Comparison of ENCODE assay signal across 8 cellular contexts in the genomic region with DNA sequence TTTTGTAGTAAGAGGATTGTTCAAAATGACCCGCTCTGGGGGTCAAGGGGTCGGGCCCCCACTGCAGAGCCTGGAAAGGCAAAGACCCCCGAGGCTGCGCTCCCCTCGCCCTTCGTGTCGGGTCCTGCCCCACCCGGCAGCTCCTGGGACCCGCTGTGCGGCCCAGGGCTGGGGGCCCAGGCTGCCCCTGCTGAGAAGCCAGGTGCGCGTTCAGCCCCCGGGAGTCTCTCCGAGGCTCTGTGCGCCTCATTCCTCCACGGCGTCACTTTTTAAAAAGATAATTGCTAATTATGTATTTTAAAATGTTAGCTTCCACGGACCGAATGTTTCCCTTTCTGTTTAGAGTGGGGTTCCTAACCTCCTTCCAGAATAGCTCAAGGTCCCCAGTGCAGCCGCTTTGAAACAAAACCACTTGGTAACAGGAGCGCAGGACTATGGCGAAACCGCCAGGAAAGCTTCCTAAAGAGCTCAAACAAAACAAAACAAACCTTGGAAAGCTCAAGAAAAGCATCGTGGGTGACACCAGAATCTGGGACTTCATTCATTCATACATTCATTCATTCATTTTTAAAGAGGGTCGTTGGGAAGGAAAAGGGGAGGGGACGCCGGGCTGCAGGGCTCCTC. TPM values are rescaled to one million over a fixed set of nuclear protein-coding genes. Genes with fewer than 3 reads are reported as not detected.
DNase-seq lines count a peak whose midpoint lies in the region; ATAC-seq and TF ChIP-seq lines count a peak whose summit lies in the region.

No MANE protein-coding gene starts in this region.

- peak overlapping the region; percentile 94 for H3K4me3 Mint-ChIP-seq in CD4-positive, alpha-beta T cell
- H3K4me3 Mint-ChIP-seq in activated CD4-positive, alpha-beta memory T cell treated with anti-CD3 and anti-CD28 coated beads for 36 hours, result peak overlapping the region; percentile 85
- peak overlapping the region; percentile 96 for H3K4me3 Mint-ChIP-seq in glutamatergic neuron (ENCODE audit: unreplicated experiment)

- TF ChIP-seq POLR2A in gastrocnemius medialis (IDR thresholded peaks at IDR 0.05), result no peak

- no peaks in the 10 kb centered on the region for H3K9me3 Mint-ChIP-seq in CD4-positive, alpha-beta T cell
- peaks cover 6% of the 10 kb centered on the region for H3K9me3 Mint-ChIP-seq in activated CD4-positive, alpha-beta memory T cell treated with anti-CD3 and anti-CD28 coated beads for 36 hours
- peaks cover 18% of the 10 kb centered on the region for H3K9me3 Mint-ChIP-seq in glutamatergic neuron (ENCODE audit: unreplicated experiment)

- in situ Hi-C loops in gastrocnemius medialis (cut with MboI; ENCODE audit: low sequenced_read_pairs in 4 of 4), result no loop called here

- peaks cover 16% of the 10 kb centered on the region for H3K36me3 Mint-ChIP-seq in CD4-positive, alpha-beta T cell (ENCODE audit: low read depth)
- peaks cover 3% of the 10 kb centered on the region for H3K36me3 Mint-ChIP-seq in activated CD4-positive, alpha-beta memory T cell treated with anti-CD3 and anti-CD28 coated beads for 36 hours
- H3K36me3 Mint-ChIP-seq in glutamatergic neuron (ENCODE audit: unreplicated experiment), result no peaks in the 10 kb centered on the region

- ATAC-seq in CD4-positive, alpha-beta T cell (ENCODE audit: poor library complexity), result no peak
- ATAC-seq in gastrocnemius medialis, result no peak

- TF ChIP-seq CTCF in CD4-positive, alpha-beta T cell (IDR thresholded peaks at IDR 0.05), result no peak
- no peak for TF ChIP-seq CTCF in glutamatergic neuron (IDR thresholded peaks at IDR 0.05; ENCODE audit: partially characterized antibody, unreplicated experiment)
- no peak for TF ChIP-seq CTCF in gastrocnemius medialis (IDR thresholded peaks at IDR 0.05 in 4 of 5, conservative IDR thresholded peaks at IDR 0.05 in 1 of 5)

- H3K27me3 Mint-ChIP-seq in CD4-positive, alpha-beta T cell, result peaks cover 5% of the 10 kb centered on the region
- H3K27me3 Mint-ChIP-seq in activated CD4-positive, alpha-beta memory T cell treated with anti-CD3 and anti-CD28 coated beads for 36 hours, result peaks cover 2% of the 10 kb centered on the region
- peaks cover 15% of the 10 kb centered on the region for H3K27me3 Mint-ChIP-seq in glutamatergic neuron (ENCODE audit: unreplicated experiment)

- H3K4me1 Mint-ChIP-seq in CD4-positive, alpha-beta T cell (ENCODE audit: low read depth), result peaks cover 63% of the 10 kb centered on the region
- peaks cover 47% of the 10 kb centered on the region for H3K4me1 Mint-ChIP-seq in activated CD4-positive, alpha-beta memory T cell treated with anti-CD3 and anti-CD28 coated beads for 36 hours (ENCODE audit: low read depth)
- H3K4me1 Mint-ChIP-seq in glutamatergic neuron (ENCODE audit: low read depth, unreplicated experiment), result peaks cover 8% of the 10 kb centered on the region

- peak overlapping the region; percentile 45 for H3K27ac ChIP-seq in CD4-positive, alpha-beta T cell (ENCODE audit: low read depth, low read length)
- peak overlapping the region in 2 of 4 donors; percentile 9 to 33 for H3K27ac ChIP-seq in gastrocnemius medialis

- POLR2A ChIA-PET in CD4-positive, alpha-beta T cell (lab: Charles Lee), result interaction anchor here (0.7 to 2.7 kb wide), 9 partner anchors 16 to 284 kb away, joined by 4 to 18 read pairs (median 5); partner anchors contain the start of genes CUL1, EZH2, PDIA4 and ZNF398
- POLR2A ChIA-PET in activated CD4-positive, alpha-beta memory T cell treated with anti-CD3 and anti-CD28 coated beads for 36 hours (lab: Charles Lee), result interaction anchor here (0.8 to 1.0 kb wide), 2 partner anchors 23 to 43 kb away, joined by 3 to 4 read pairs; no protein-coding TSS in a partner anchor

- CTCF ChIA-PET in CD4-positive, alpha-beta T cell (lab: Charles Lee), result interaction anchor here (0.8 to 2.5 kb wide), 4 partner anchors 16 to 164 kb away, joined by 4 to 11 read pairs (median 5); partner anchors contain the start of gene ZNF398
- CTCF ChIA-PET in activated CD4-positive, alpha-beta memory T cell treated with anti-CD3 and anti-CD28 coated beads for 36 hours (lab: Charles Lee), result interaction anchor here (0.8 to 1.8 kb wide), 6 partner anchors 16 to 407 kb away, joined by 3 to 10 read pairs (median 4); partner anchors contain the start of gene ZNF398

- H3K36me3 ChIP-seq in gastrocnemius medialis, result no peaks in the 10 kb centered on the region

- DNase-seq in CD4-positive, alpha-beta T cell, result no peak
- peak; percentile 40 for DNase-seq in HT1080 (ENCODE audit: low read depth)
- DNase-seq in activated CD4-positive, alpha-beta memory T cell treated with anti-CD3 and anti-CD28 coated beads for 36 hours, result no peak
- DNase-seq in glutamatergic neuron, result peak; percentile 33
- no peak for DNase-seq in gastrocnemius medialis
- no peak for DNase-seq in GF-D8 (lab: John Stamatoyannopoulos, UW)
- DNase-seq in NCI-H1048 (lab: John Stamatoyannopoulos, UW), result no peak
- no peak for DNase-seq in activated CD4-positive, CD25-positive, alpha-beta regulatory T cell (lab: John Stamatoyannopoulos, UW)

- H3K4me3 ChIP-seq in gastrocnemius medialis, result peak overlapping the region; percentile 57 to 70 (median 58)

- intact Hi-C loops in CD4-positive, alpha-beta T cell (cut with DNase I, micrococcal nuclease), result loop anchor here (1.0 to 10.0 kb wide), 5 partner anchors 18 to 442 kb away; partner anchors contain the start of genes CUL1 (in 1 of the 2) and PDIA4 (in 1 of the 2)
- intact Hi-C loops in activated CD4-positive, alpha-beta memory T cell treated with anti-CD3 and anti-CD28 coated beads for 36 hours (cut with micrococcal nuclease), result loop anchor here (1.0 to 10.0 kb wide), 8 partner anchors 24 to 475 kb away; partner anchors contain the start of genes CUL1, EZH2 and PDIA4
- intact Hi-C loops in gastrocnemius medialis (cut with DNase I; ENCODE audit: low total_unique reads), result no loop called here

- no peaks in the 10 kb centered on the region for H3K27me3 ChIP-seq in CD4-positive, alpha-beta T cell (ENCODE audit: control insufficient read depth, insufficient read depth, low read length)
- H3K27me3 ChIP-seq in gastrocnemius medialis, result no peaks in the 10 kb centered on the region

- peaks cover 16 to 31% of the 10 kb centered on the region in 2 donors for H3K4me1 ChIP-seq in gastrocnemius medialis

- no peaks in the 10 kb centered on the region for H3K9me3 ChIP-seq in CD4-positive, alpha-beta T cell (ENCODE audit: control insufficient read depth, low read length)
- H3K9me3 ChIP-seq in gastrocnemius medialis, result no peaks in the 10 kb centered on the region

- H3K27ac Mint-ChIP-seq in CD4-positive, alpha-beta T cell, result peak overlapping the region; percentile 95
- peak overlapping the region; percentile 71 for H3K27ac Mint-ChIP-seq in activated CD4-positive, alpha-beta memory T cell treated with anti-CD3 and anti-CD28 coated beads for 36 hours
- peak overlapping the region; percentile 90 for H3K27ac Mint-ChIP-seq in glutamatergic neuron (ENCODE audit: unreplicated experiment)

RNA-seq across cellular contexts. Expression of gene PDIA4, which starts 45.6 kb away (rescaled TPM):
- 10 to 100 TPM; 19.5 to 19.9 TPM for total RNA-seq in CD4-positive, alpha-beta T cell
- total RNA-seq in HT1080 (2014; rRNA removed; shearing (Covaris generic)), result 159 and 183 TPM in 2 replicates
- 232 TPM in 2 replicates for polyA plus RNA-seq in HT1080 (2015; cell fraction: cytosol; rRNA removed)
- 456 and 488 TPM in 2 replicates for polyA plus RNA-seq in HT1080 (2015; cell fraction: nucleus; rRNA removed)
- total RNA-seq in activated CD4-positive, alpha-beta memory T cell treated with anti-CD3 and anti-CD28 coated beads for 36 hours, result 100 to 1,000 TPM; 108 to 112 TPM
- total RNA-seq in glutamatergic neuron (ENCODE audit: unreplicated experiment) (69.0 TPM), gastrocnemius medialis (10 to 100 TPM; 10.8 to 19.6 (median 14.2) TPM)

Comparison
In these comparisons a context has a peak if more than half of its experiments do, and no peak if none do; other contexts are left out.
1. DNase-seq: peak in HT1080 (single experiment) and glutamatergic neuron (single experiment); none in CD4-positive, alpha-beta T cell (0 of 10), activated CD4-positive, alpha-beta memory T cell treated with anti-CD3 and anti-CD28 coated beads for 36 hours (single experiment), gastrocnemius medialis (0 of 2), GF-D8 (single experiment), NCI-H1048 (single experiment) and activated CD4-positive, CD25-positive, alpha-beta regulatory T cell (0 of 4).
2. Peak in every context shown above with its lines, with median percentiles within 50 percentile points of each other: H3K27ac Mint-ChIP-seq and H3K4me3 Mint-ChIP-seq.